In genomic region chr10:130439796-130440195, GRCh38 we compare ENCODE assay signal across 24 cellular contexts.
"Had no signal": no experiment of that assay in that cellular context is flagged by ENCODE, and none has a peak within 500 bp of the region (broad histone marks: within the 10 kb centered on the region; RNA-seq: fewer than 3 reads in every experiment).

No MANE protein-coding gene starts in this region.

- H3K27me3 Mint-ChIP-seq: naive B cell had no signal

- H3K27ac ChIP-seq: colonic mucosa, prostate gland, sigmoid colon, testis, tibial artery, upper lobe of right lung, uterus had no signal

- H3K36me3 ChIP-seq: colonic mucosa, prostate gland, sigmoid colon, tibial artery, upper lobe of right lung, uterus had no signal

- H3K36me3 Mint-ChIP-seq: mesothelial cell of epicardium; natural killer cell treated with Interleukin-12 subunit alpha and Interleukin-12 subunit beta and Interleukin-15 and Interleukin-18, amount 100 ng/mL, for 72 hours; stimulated activated effector memory CD8-positive, alpha-beta T cell treated with anti-CD3 and anti-CD28 coated beads, Interleukin-12 subunit alpha, Interleukin-12 subunit beta, amount 100 ng/mL, for 72 hours had no signal

- H3K4me1 Mint-ChIP-seq: mesothelial cell of epicardium; naive B cell; neural crest cell; stimulated activated effector memory CD8-positive, alpha-beta T cell treated with anti-CD3 and anti-CD28 coated beads, Interleukin-12 subunit alpha, Interleukin-12 subunit beta, amount 100 ng/mL, for 72 hours had no signal

- H3K27ac Mint-ChIP-seq: mesothelial cell of epicardium; naive B cell; natural killer cell treated with Interleukin-12 subunit alpha and Interleukin-12 subunit beta and Interleukin-15 and Interleukin-18, amount 100 ng/mL, for 72 hours; stimulated activated effector memory CD8-positive, alpha-beta T cell treated with anti-CD3 and anti-CD28 coated beads, Interleukin-12 subunit alpha, Interleukin-12 subunit beta, amount 100 ng/mL, for 72 hours had no signal

- H3K4me3 Mint-ChIP-seq: mesothelial cell of epicardium; naive B cell; natural killer cell treated with Interleukin-12 subunit alpha and Interleukin-12 subunit beta and Interleukin-15 and Interleukin-18, amount 100 ng/mL, for 72 hours; neural crest cell; stimulated activated effector memory CD8-positive, alpha-beta T cell treated with anti-CD3 and anti-CD28 coated beads, Interleukin-12 subunit alpha, Interleukin-12 subunit beta, amount 100 ng/mL, for 72 hours had no signal

- H3K9me3 ChIP-seq: colonic mucosa, mucosa of descending colon, prostate gland, sigmoid colon, testis, tibial artery, upper lobe of right lung, uterus had no signal

- H3K9me3 Mint-ChIP-seq: natural killer cell treated with Interleukin-12 subunit alpha and Interleukin-12 subunit beta and Interleukin-15 and Interleukin-18, amount 100 ng/mL, for 72 hours; neural crest cell had no signal

- H3K4me1 ChIP-seq: colonic mucosa, prostate gland, sigmoid colon, testis, upper lobe of right lung, uterus had no signal

- H3K4me3 ChIP-seq: colonic mucosa, mucosa of descending colon, prostate gland, sigmoid colon, testis, tibial artery, upper lobe of right lung, uterus had no signal

- H3K27me3 ChIP-seq: colonic mucosa, testis, tibial artery, upper lobe of right lung, uterus had no signal

- ATAC-seq: left lobe of liver; mucosa of descending colon; right cardiac atrium; stimulated activated effector memory CD8-positive, alpha-beta T cell treated with anti-CD3 and anti-CD28 coated beads, Interleukin-12 subunit alpha, Interleukin-12 subunit beta, amount 100 ng/mL, for 72 hours; stimulated activated naive CD8-positive, alpha-beta T cell treated with anti-CD3 and anti-CD28 coated beads, Interleukin-15, Interleukin-2, amounts not matched to agents 100 U/mL and 50 U/mL, for 24 hours; upper lobe of right lung had no signal

- DNase-seq: colonic mucosa; dermis blood vessel endothelial cell; effector memory CD4-positive, alpha-beta T cell; erythroblast; kidney; mesenchymal stem cell; mucosa of descending colon; naive B cell; right cardiac atrium; sigmoid colon; stimulated activated CD4-positive, alpha-beta T cell treated with anti-CD3 and anti-CD28 coated beads, Interleukin-2, amount 100 ng/mL, for 24 hours; stimulated activated CD4-positive, alpha-beta T cell treated with anti-CD3 and anti-CD28 coated beads, Interleukin-4, amount 100 ng/mL, for 24 hours; stimulated activated naive CD8-positive, alpha-beta T cell treated with anti-CD3 and anti-CD28 coated beads, Interleukin-15, Interleukin-2, amounts not matched to agents 100 U/mL and 50 U/mL, for 24 hours; substantia nigra; testis; tibial artery; upper lobe of right lung; uterus had no signal
